In genomic region chr3:142447852-142448315, GRCh38 we compare ENCODE assay signal across 8 cellular contexts. TPM values are rescaled to one million over a fixed set of nuclear protein-coding genes. Genes with fewer than 3 reads are reported as not detected.
A peak's percentile ranks its signal among the peaks of the same experiment; 100 is the strongest.
DNase-seq lines count a peak whose midpoint lies in the region; ATAC-seq and TF ChIP-seq lines count a peak whose summit lies in the region.

A gene with protein sequence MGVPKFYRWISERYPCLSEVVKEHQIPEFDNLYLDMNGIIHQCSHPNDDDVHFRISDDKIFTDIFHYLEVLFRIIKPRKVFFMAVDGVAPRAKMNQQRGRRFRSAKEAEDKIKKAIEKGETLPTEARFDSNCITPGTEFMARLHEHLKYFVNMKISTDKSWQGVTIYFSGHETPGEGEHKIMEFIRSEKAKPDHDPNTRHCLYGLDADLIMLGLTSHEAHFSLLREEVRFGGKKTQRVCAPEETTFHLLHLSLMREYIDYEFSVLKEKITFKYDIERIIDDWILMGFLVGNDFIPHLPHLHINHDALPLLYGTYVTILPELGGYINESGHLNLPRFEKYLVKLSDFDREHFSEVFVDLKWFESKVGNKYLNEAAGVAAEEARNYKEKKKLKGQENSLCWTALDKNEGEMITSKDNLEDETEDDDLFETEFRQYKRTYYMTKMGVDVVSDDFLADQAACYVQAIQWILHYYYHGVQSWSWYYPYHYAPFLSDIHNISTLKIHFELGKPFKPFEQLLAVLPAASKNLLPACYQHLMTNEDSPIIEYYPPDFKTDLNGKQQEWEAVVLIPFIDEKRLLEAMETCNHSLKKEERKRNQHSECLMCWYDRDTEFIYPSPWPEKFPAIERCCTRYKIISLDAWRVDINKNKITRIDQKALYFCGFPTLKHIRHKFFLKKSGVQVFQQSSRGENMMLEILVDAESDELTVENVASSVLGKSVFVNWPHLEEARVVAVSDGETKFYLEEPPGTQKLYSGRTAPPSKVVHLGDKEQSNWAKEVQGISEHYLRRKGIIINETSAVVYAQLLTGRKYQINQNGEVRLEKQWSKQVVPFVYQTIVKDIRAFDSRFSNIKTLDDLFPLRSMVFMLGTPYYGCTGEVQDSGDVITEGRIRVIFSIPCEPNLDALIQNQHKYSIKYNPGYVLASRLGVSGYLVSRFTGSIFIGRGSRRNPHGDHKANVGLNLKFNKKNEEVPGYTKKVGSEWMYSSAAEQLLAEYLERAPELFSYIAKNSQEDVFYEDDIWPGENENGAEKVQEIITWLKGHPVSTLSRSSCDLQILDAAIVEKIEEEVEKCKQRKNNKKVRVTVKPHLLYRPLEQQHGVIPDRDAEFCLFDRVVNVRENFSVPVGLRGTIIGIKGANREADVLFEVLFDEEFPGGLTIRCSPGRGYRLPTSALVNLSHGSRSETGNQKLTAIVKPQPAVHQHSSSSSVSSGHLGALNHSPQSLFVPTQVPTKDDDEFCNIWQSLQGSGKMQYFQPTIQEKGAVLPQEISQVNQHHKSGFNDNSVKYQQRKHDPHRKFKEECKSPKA (N-terminal part only) (minus strand): TSS chr3:142448037. CDS start chr3:142447944, 93 bp downstream.

- TF ChIP-seq POLR2A in gastroesophageal sphincter (IDR thresholded peaks at IDR 0.05): peak; percentile 72 to 74

- peak within 1 kb of the TSS; percentile 72 for H3K27ac ChIP-seq in SK-N-MC
- H3K27ac ChIP-seq in gastroesophageal sphincter: peak within 1 kb of the TSS; percentile 92 to 99 (median 96)
- H3K27ac ChIP-seq in neutrophil: peak within 1 kb of the TSS; percentile 95

- no peaks in the 10 kb centered on the region for H3K9me3 Mint-ChIP-seq in HFFc6
- no peaks in the 10 kb centered on the region for H3K9me3 Mint-ChIP-seq in activated naive CD4-positive, alpha-beta T cell treated with anti-CD3 and anti-CD28 coated beads, Interleukin-2, amount 10 ng/mL, durations not matched to agents 7 days and 5 days

- peak; percentile 100 for ATAC-seq in gastroesophageal sphincter

- CTCF ChIA-PET in activated naive CD4-positive, alpha-beta T cell treated with anti-CD3 and anti-CD28 coated beads, Interleukin-2, amount 10 ng/mL, durations not matched to agents 7 days and 5 days (lab: Charles Lee): no interaction called here

- peak within 1 kb of the TSS; percentile 98 for H3K9ac ChIP-seq in SK-N-MC (ENCODE audit: insufficient read length)

- peaks cover 40% of the 10 kb centered on the region for H3K4me1 Mint-ChIP-seq in HFFc6 (ENCODE audit: low read depth)
- H3K4me1 Mint-ChIP-seq in activated naive CD4-positive, alpha-beta T cell treated with anti-CD3 and anti-CD28 coated beads, Interleukin-2, amount 10 ng/mL, durations not matched to agents 7 days and 5 days: peaks cover 36% of the 10 kb centered on the region

- TF ChIP-seq CTCF in HFFc6 (IDR thresholded peaks at IDR 0.05): no peak
- TF ChIP-seq CTCF in gastroesophageal sphincter (IDR thresholded peaks at IDR 0.05): no peak
- peak; percentile 40 for TF ChIP-seq CTCF in neutrophil (IDR thresholded peaks at IDR 0.05)
- TF ChIP-seq CTCF in subcutaneous adipose tissue (IDR thresholded peaks at IDR 0.05; ENCODE audit: low read depth): no peak

- 0 to 4% methylated on average over 4 to 5 of the region's 40 CpGs for WGBS in gastroesophageal sphincter (ENCODE audit: low coverage in 1 of 2), 2 donors

- peaks cover 21% of the 10 kb centered on the region for H3K36me3 Mint-ChIP-seq in HFFc6 (ENCODE audit: low read depth)
- H3K36me3 Mint-ChIP-seq in activated naive CD4-positive, alpha-beta T cell treated with anti-CD3 and anti-CD28 coated beads, Interleukin-2, amount 10 ng/mL, durations not matched to agents 7 days and 5 days: peaks cover 38% of the 10 kb centered on the region

- H3K27ac Mint-ChIP-seq in HFFc6: peak within 1 kb of the TSS; percentile 100
- H3K27ac Mint-ChIP-seq in activated naive CD4-positive, alpha-beta T cell treated with anti-CD3 and anti-CD28 coated beads, Interleukin-2, amount 10 ng/mL, durations not matched to agents 7 days and 5 days: peak within 1 kb of the TSS; percentile 98

- H3K9me3 ChIP-seq in SK-N-MC (ENCODE audit: low read depth, low read length) (no peaks in the 10 kb centered on the region), gastroesophageal sphincter (no peaks in the 10 kb centered on the region), neutrophil (no peaks in the 10 kb centered on the region)

- peak; percentile 90 for DNase-seq in GM04504 (ENCODE audit: low read depth)
- peak; percentile 95 for DNase-seq in HFFc6
- peak; percentile 82 for DNase-seq in NCI-H1048 (lab: John Stamatoyannopoulos, UW)
- peak; percentile 44 for DNase-seq in SK-N-MC (ENCODE audit: low read depth, low spot score)
- DNase-seq in activated naive CD4-positive, alpha-beta T cell treated with anti-CD3 and anti-CD28 coated beads, Interleukin-2, amount 10 ng/mL, durations not matched to agents 7 days and 5 days: peak; percentile 97

- peaks cover 2% of the 10 kb centered on the region for H3K27me3 Mint-ChIP-seq in HFFc6 (ENCODE audit: insufficient read depth)
- peaks cover 4% of the 10 kb centered on the region for H3K27me3 Mint-ChIP-seq in activated naive CD4-positive, alpha-beta T cell treated with anti-CD3 and anti-CD28 coated beads, Interleukin-2, amount 10 ng/mL, durations not matched to agents 7 days and 5 days

- H3K4me1 ChIP-seq in gastroesophageal sphincter (peaks cover 4 to 47% (median 7%) of the 10 kb centered on the region in 3 donors), neutrophil (ENCODE audit: control insufficient read depth in 1 of 2, insufficient read depth in 1 of 2, low read depth in 1 of 2, low read length in 1 of 2) (peaks cover 37 to 40% of the 10 kb centered on the region in 2 experiments)

- peaks cover 27% of the 10 kb centered on the region for H3K36me3 ChIP-seq in SK-N-MC (ENCODE audit: insufficient read depth, low read length)
- peaks cover 0 to 22% of the 10 kb centered on the region in 2 donors for H3K36me3 ChIP-seq in gastroesophageal sphincter
- H3K36me3 ChIP-seq in neutrophil: no peaks in the 10 kb centered on the region

- H3K27me3 ChIP-seq in gastroesophageal sphincter (no peaks in the 10 kb centered on the region), neutrophil (no peaks in the 10 kb centered on the region)

- H3K4me3 ChIP-seq in SK-N-MC: peak within 1 kb of the TSS; percentile 87
- peak within 1 kb of the TSS; percentile 72 to 77 for H3K4me3 ChIP-seq in gastroesophageal sphincter
- H3K4me3 ChIP-seq in neutrophil (ENCODE audit: low read depth in 1 of 2, low read length in 1 of 2): peak within 1 kb of the TSS; percentile 92 to 98

- no peak for TF ChIP-seq EP300 in gastroesophageal sphincter (IDR thresholded peaks at IDR 0.05)

- H3K4me3 Mint-ChIP-seq in HFFc6: peak within 1 kb of the TSS; percentile 100
- H3K4me3 Mint-ChIP-seq in activated naive CD4-positive, alpha-beta T cell treated with anti-CD3 and anti-CD28 coated beads, Interleukin-2, amount 10 ng/mL, durations not matched to agents 7 days and 5 days: peak within 1 kb of the TSS; percentile 94

RNA-seq across cellular contexts. Expression of the gene that starts here (rescaled TPM):
- 10 to 100 TPM; 26.1 to 36.1 (median 31.3) TPM for total RNA-seq in HFFc6 (2021; fragmentation: NEBNext Ultra II Directional; extraction: Animal tissue kit (Norgen Biotek cat#: 25700))
- 10 to 100 TPM; 29.5 to 54.6 (median 38.2) TPM for total RNA-seq in gastroesophageal sphincter
- 10 to 100 TPM; 49.6 to 83.3 (median 58.9) TPM for total RNA-seq in subcutaneous adipose tissue

Comparison
In these comparisons a context has a peak if more than half of its experiments do, and no peak if none do; other contexts are left out.
1. Peak in every context shown above with its lines: DNase-seq, ATAC-seq, H3K4me3 ChIP-seq and H3K27ac ChIP-seq.
2. DNase-seq: peak in every context shown above with its lines; median percentile 97 in activated naive CD4-positive, alpha-beta T cell treated with anti-CD3 and anti-CD28 coated beads, Interleukin-2, amount 10 ng/mL, durations not matched to agents 7 days and 5 days; 95 in HFFc6; 90 in GM04504; 82 in NCI-H1048; 44 in SK-N-MC.